In genomic region chr10:91798736-91799579, GRCh38 we compare ENCODE assay signal across 8 cellular contexts. TPM values are rescaled to one million over a fixed set of nuclear protein-coding genes. Genes with fewer than 3 reads are reported as not detected.
DNase-seq lines count a peak whose midpoint lies in the region; ATAC-seq and TF ChIP-seq lines count a peak whose summit lies in the region.

No MANE protein-coding gene starts in this region.

- H3K36me3 ChIP-seq in HUES48 (ENCODE audit: control insufficient read depth, insufficient read depth, low read length): peaks cover 26% of the 10 kb centered on the region
- H3K36me3 ChIP-seq in kidney epithelial cell (ENCODE audit: control insufficient read depth, insufficient read depth, low read length): no peaks in the 10 kb centered on the region

- no peaks in the 10 kb centered on the region for H3K27me3 ChIP-seq in HUES48 (ENCODE audit: control insufficient read depth, insufficient read depth, low read length)
- no peaks in the 10 kb centered on the region for H3K27me3 ChIP-seq in kidney epithelial cell (ENCODE audit: control insufficient read depth, insufficient read depth, low read length)

- H3K27ac Mint-ChIP-seq in central memory CD8-positive, alpha-beta T cell (ENCODE audit: low read depth): peak overlapping the region; percentile 95

- H3K4me1 ChIP-seq in HUES48 (ENCODE audit: control insufficient read depth, insufficient read depth, low read length): peaks cover 20% of the 10 kb centered on the region

- no peak for TF ChIP-seq CTCF in kidney epithelial cell (IDR thresholded peaks at IDR 0.05; ENCODE audit: insufficient read depth, low read length, poor library complexity, severe bottlenecking)

- H3K27ac ChIP-seq in HUES48 (ENCODE audit: low read depth, low read length): peak overlapping the region; percentile 99

- no peaks in the 10 kb centered on the region for H3K27me3 Mint-ChIP-seq in central memory CD8-positive, alpha-beta T cell

- ATAC-seq in GM21423 (IDR thresholded peaks at IDR 0.05; ENCODE audit: unreplicated experiment): peak; percentile 40
- ATAC-seq in central memory CD8-positive, alpha-beta T cell (replicated peaks; ENCODE audit: extremely low read depth, poor library complexity, severe bottlenecking): peak; percentile 69

- H3K9ac ChIP-seq in HUES48 (ENCODE audit: low read depth, low read length): peak overlapping the region; percentile 96

- DNase-seq in ELR (ENCODE audit: low read depth): peak; percentile 58
- peak in 4 of 5 donors; percentile 41 to 50 (median 47) for DNase-seq in T-helper 1 cell
- DNase-seq in central memory CD8-positive, alpha-beta T cell (ENCODE audit: low spot score in 2 of 2): peak; percentile 49 to 52
- peak; percentile 4 for DNase-seq in kidney epithelial cell (ENCODE audit: low read depth)
- DNase-seq in stimulated activated CD4-positive, alpha-beta T cell treated with anti-CD3 and anti-CD28 coated beads, Interleukin-1b, Interleukin-23, amount 100 ng/mL, for 24 hours (ENCODE audit: low read depth in 4 of 4, low spot score in 1 of 4): peak in 3 of 4 experiments; percentile 4 to 28 (median 13)
- no peak for DNase-seq in cortex of kidney (lab: John Stamatoyannopoulos, UW)

- H3K36me3 Mint-ChIP-seq in central memory CD8-positive, alpha-beta T cell (ENCODE audit: insufficient read depth): peaks cover 25% of the 10 kb centered on the region

- no peaks in the 10 kb centered on the region for H3K9me3 Mint-ChIP-seq in central memory CD8-positive, alpha-beta T cell

- H3K4me3 Mint-ChIP-seq in central memory CD8-positive, alpha-beta T cell: peak overlapping the region; percentile 99

- H3K9me3 ChIP-seq in HUES48 (ENCODE audit: control insufficient read depth, insufficient read depth, low read length): no peaks in the 10 kb centered on the region

- H3K4me1 Mint-ChIP-seq in central memory CD8-positive, alpha-beta T cell: peaks cover 69% of the 10 kb centered on the region

- H3K4me3 ChIP-seq in HUES48 (ENCODE audit: low read depth, low read length): peak overlapping the region; percentile 77
- peak overlapping the region; percentile 98 for H3K4me3 ChIP-seq in kidney epithelial cell (ENCODE audit: low read depth, low read length)

RNA-seq across cellular contexts. Expression of gene TNKS2, which starts 0.7 kb away (rescaled TPM):
- 57.6 and 58.1 TPM in 2 replicates for total RNA-seq in kidney epithelial cell
